ENCODE assay signal across 8 cellular contexts in the genomic region with DNA sequence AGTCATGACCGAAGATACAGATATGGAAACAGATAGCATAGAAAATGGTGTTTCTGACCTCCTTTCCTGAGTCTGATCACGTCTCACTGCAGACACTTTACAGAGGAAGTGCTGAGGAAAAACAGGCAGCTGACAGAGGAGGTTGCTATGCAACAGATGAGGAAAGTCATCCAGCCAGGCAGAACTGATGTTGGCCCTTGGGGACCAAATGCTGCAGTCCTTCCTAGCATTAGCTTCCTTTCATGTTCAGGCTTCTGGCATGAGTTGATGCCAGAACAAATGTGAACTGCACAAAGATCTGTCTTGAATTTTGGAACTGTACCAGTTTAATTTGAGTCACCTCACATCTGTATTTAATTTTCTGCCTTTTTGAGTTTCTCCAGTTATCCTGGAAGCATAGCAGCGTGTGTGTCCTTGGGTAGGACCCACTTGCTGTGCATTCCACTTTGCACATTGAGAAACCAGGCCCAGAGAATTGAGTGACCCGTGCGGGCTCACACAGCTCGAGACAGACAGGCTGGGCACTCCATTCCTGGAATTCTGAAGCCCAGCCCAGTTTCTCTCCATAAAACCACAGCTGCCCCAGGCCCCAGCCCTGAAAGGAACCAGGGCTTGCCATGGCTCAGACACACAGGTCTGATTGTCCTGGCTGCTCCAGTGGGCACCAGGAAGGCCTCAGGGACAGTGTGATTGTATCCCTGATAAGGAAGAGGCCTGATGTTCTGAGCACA.
DNase-seq lines count a peak whose midpoint lies in the region; ATAC-seq and TF ChIP-seq lines count a peak whose summit lies in the region.

No MANE protein-coding gene starts in this region.

- H3K36me3 Mint-ChIP-seq in activated naive CD8-positive, alpha-beta T cell: no peaks in the 10 kb centered on the region
- peaks cover 8% of the 10 kb centered on the region for H3K36me3 Mint-ChIP-seq in activated naive CD8-positive, alpha-beta T cell treated with anti-CD3 and anti-CD28 coated beads, Interleukin-2, amount 50 U/mL, for 24 hours (ENCODE audit: low read depth)

- H3K27me3 Mint-ChIP-seq in activated naive CD8-positive, alpha-beta T cell: no peaks in the 10 kb centered on the region
- H3K27me3 Mint-ChIP-seq in activated naive CD8-positive, alpha-beta T cell treated with anti-CD3 and anti-CD28 coated beads, Interleukin-2, amount 50 U/mL, for 24 hours: no peaks in the 10 kb centered on the region

- H3K27ac ChIP-seq in OCI-LY1 (ENCODE audit: low read depth, low read length, poor library complexity, severe bottlenecking): peak overlapping the region; percentile 78

- no peaks in the 10 kb centered on the region for H3F3A ChIP-seq in OCI-LY1 (ENCODE audit: insufficient read depth, low read length)

- H3K4me3 ChIP-seq in OCI-LY1 (ENCODE audit: low read depth, low read length, poor library complexity, severe bottlenecking) (peak overlapping the region; percentile 97), fibroblast of mammary gland (ENCODE audit: control insufficient read depth, low read depth, low read length) (no peak overlapping the region)

- no peaks in the 10 kb centered on the region for H4K20me1 ChIP-seq in OCI-LY1 (ENCODE audit: insufficient read depth, low read length)

- CTCF ChIA-PET in GM10248 (lab: Yijun Ruan, JAX): no interaction called here

- H3K79me2 ChIP-seq in OCI-LY1 (ENCODE audit: insufficient read depth, low read length): no peaks in the 10 kb centered on the region

- H3K4me1 Mint-ChIP-seq in activated naive CD8-positive, alpha-beta T cell (ENCODE audit: low read depth): peaks cover 22% of the 10 kb centered on the region
- H3K4me1 Mint-ChIP-seq in activated naive CD8-positive, alpha-beta T cell treated with anti-CD3 and anti-CD28 coated beads, Interleukin-2, amount 50 U/mL, for 24 hours: peaks cover 23% of the 10 kb centered on the region

- no peak for ATAC-seq in activated naive CD8-positive, alpha-beta T cell treated with anti-CD3 and anti-CD28 coated beads, Interleukin-2, amount 50 U/mL, for 24 hours

- DNase-seq in activated naive CD8-positive, alpha-beta T cell treated with anti-CD3 and anti-CD28 coated beads, Interleukin-2, amount 50 U/mL, for 24 hours: no peak
- DNase-seq in fibroblast of mammary gland (ENCODE audit: low read depth) (peak; percentile 94), putamen (ENCODE audit: low spot score) (peak; percentile 62), GM10248 (ENCODE audit: extremely low spot score) (no peak), activated T-cell treated with anti-CD3 and anti-CD28 coated beads for 4 hours (no peak), T-helper 9 cell (no peak)

- peak overlapping the region; percentile 63; the same call in 1 of the 2 replicates for H3K9ac ChIP-seq in OCI-LY1 (ENCODE audit: low read length)

- H2AFZ ChIP-seq in OCI-LY1 (ENCODE audit: low read length): no peak overlapping the region

- TF ChIP-seq CTCF in OCI-LY1 (IDR thresholded peaks at IDR 0.05; ENCODE audit: low read length) (no peak), fibroblast of mammary gland (conservative IDR thresholded peaks at IDR 0.05; ENCODE audit: control insufficient read depth, insufficient read depth, low read depth, low read length) (no peak), GM10248 (IDR thresholded peaks at IDR 0.05; ENCODE audit: control extremely low read depth, extremely low read depth, low read depth, missing control alignments) (no peak)

- H3K4me2 ChIP-seq in OCI-LY1 (ENCODE audit: low read length): peak overlapping the region; percentile 91

- no peaks in the 10 kb centered on the region for H3K9me3 Mint-ChIP-seq in activated naive CD8-positive, alpha-beta T cell (ENCODE audit: low read depth)
- H3K9me3 Mint-ChIP-seq in activated naive CD8-positive, alpha-beta T cell treated with anti-CD3 and anti-CD28 coated beads, Interleukin-2, amount 50 U/mL, for 24 hours: no peaks in the 10 kb centered on the region

- H3K27ac Mint-ChIP-seq in activated naive CD8-positive, alpha-beta T cell: peak overlapping the region; percentile 72
- H3K27ac Mint-ChIP-seq in activated naive CD8-positive, alpha-beta T cell treated with anti-CD3 and anti-CD28 coated beads, Interleukin-2, amount 50 U/mL, for 24 hours: no peak overlapping the region

- H3K4me1 ChIP-seq in OCI-LY1 (ENCODE audit: insufficient read depth, low read length, severe bottlenecking): peaks cover 28% of the 10 kb centered on the region

- H3K9me2 ChIP-seq in OCI-LY1 (ENCODE audit: low read depth, low read length): no peaks in the 10 kb centered on the region

- H3K27me3 ChIP-seq in OCI-LY1 (ENCODE audit: insufficient read depth, low read length): no peaks in the 10 kb centered on the region

- H3K36me3 ChIP-seq in OCI-LY1 (ENCODE audit: insufficient read depth, low read length): peaks cover 18% of the 10 kb centered on the region; the same call in 1 of the 2 replicates

- no peak overlapping the region for H3K4me3 Mint-ChIP-seq in activated naive CD8-positive, alpha-beta T cell
- no peak overlapping the region for H3K4me3 Mint-ChIP-seq in activated naive CD8-positive, alpha-beta T cell treated with anti-CD3 and anti-CD28 coated beads, Interleukin-2, amount 50 U/mL, for 24 hours

- POLR2A ChIA-PET in GM10248 (lab: Yijun Ruan, JAX): no interaction called here

- H3K9me3 ChIP-seq in OCI-LY1 (ENCODE audit: low read length): no peaks in the 10 kb centered on the region

Comparison
In these comparisons a context has a peak if more than half of its experiments do, and no peak if none do; other contexts are left out.
1. DNase-seq: peak in fibroblast of mammary gland (single experiment) and putamen (single experiment); none in activated naive CD8-positive, alpha-beta T cell treated with anti-CD3 and anti-CD28 coated beads, Interleukin-2, amount 50 U/mL, for 24 hours (single experiment), GM10248 (single experiment), activated T-cell treated with anti-CD3 and anti-CD28 coated beads for 4 hours (single experiment) and T-helper 9 cell (single experiment).